Comparison of ENCODE assay signal across 13 cellular contexts in genomic region chr2:136112949-136113766, GRCh38. TPM values are rescaled to one million over a fixed set of nuclear protein-coding genes. Genes with fewer than 3 reads are reported as not detected.
DNase-seq lines count a peak whose midpoint lies in the region; ATAC-seq and TF ChIP-seq lines count a peak whose summit lies in the region.
"Had no signal": no experiment of that assay in that cellular context is flagged by ENCODE, and none has a peak within 500 bp of the region (broad histone marks: within the 10 kb centered on the region; RNA-seq: fewer than 3 reads in every experiment).

No MANE protein-coding gene starts in this region.

- TF ChIP-seq CTCF in esophagus muscularis mucosa (IDR thresholded peaks at IDR 0.05) = no peak

- H3K36me3 ChIP-seq in CD4-positive, CD25-positive, alpha-beta regulatory T cell (ENCODE audit: control insufficient read depth, insufficient read depth, low read length) = peaks cover 28% of the 10 kb centered on the region
- H3K36me3 ChIP-seq in esophagus muscularis mucosa = no peaks in the 10 kb centered on the region
- H3K36me3 ChIP-seq: right atrium auricular region, suprapubic skin had no signal

- no peaks in the 10 kb centered on the region for H3K27me3 ChIP-seq in CD4-positive, CD25-positive, alpha-beta regulatory T cell (ENCODE audit: control insufficient read depth, insufficient read depth, low read length)
- peaks cover 0 to 28% (median 2%) of the 10 kb centered on the region in 4 donors for H3K27me3 ChIP-seq in esophagus muscularis mucosa
- H3K27me3 ChIP-seq: right atrium auricular region had no signal

- H3K4me3 Mint-ChIP-seq in CD4-positive, CD25-positive, alpha-beta regulatory T cell = peak overlapping the region; percentile 72 to 99 (median 89)
- H3K4me3 Mint-ChIP-seq in T-cell = peak overlapping the region; percentile 94 to 99 (median 99)

- intact Hi-C loops in esophagus muscularis mucosa (cut with DNase I) = loop anchor here (10.0 kb wide), 1 partner anchor 188 kb away; no protein-coding TSS in a partner anchor

- H3K9me3 Mint-ChIP-seq in CD4-positive, CD25-positive, alpha-beta regulatory T cell = peaks cover 0 to 9% (median 0%) of the 10 kb centered on the region in 7 donors
- no peaks in the 10 kb centered on the region for H3K9me3 Mint-ChIP-seq in T-cell

- peak overlapping the region; percentile 39 to 99 (median 71) for H3K27ac Mint-ChIP-seq in CD4-positive, CD25-positive, alpha-beta regulatory T cell
- H3K27ac Mint-ChIP-seq in T-cell = peak overlapping the region; percentile 58 to 70

- 54% methylated on average over 5 of the region's 5 CpGs for WGBS in esophagus muscularis mucosa

- peaks cover 14 to 45% (median 34%) of the 10 kb centered on the region in 4 donors for H3K4me1 Mint-ChIP-seq in CD4-positive, CD25-positive, alpha-beta regulatory T cell
- peaks cover 49 to 53% (median 53%) of the 10 kb centered on the region in 3 donors for H3K4me1 Mint-ChIP-seq in T-cell

- peaks cover 25% of the 10 kb centered on the region for H3K4me1 ChIP-seq in CD4-positive, CD25-positive, alpha-beta regulatory T cell (ENCODE audit: control insufficient read depth, insufficient read depth, low read length, poor library complexity, severe bottlenecking)
- peaks cover 13 to 47% (median 41%) of the 10 kb centered on the region in 4 donors for H3K4me1 ChIP-seq in esophagus muscularis mucosa
- H3K4me1 ChIP-seq: foreskin keratinocyte had no signal

- POLR2A ChIA-PET in T-cell (lab: Charles Lee) = interaction anchor here (0.5 to 2.7 kb wide), 11 partner anchors 16 to 168 kb away, joined by 3 to 17 read pairs (median 4); no protein-coding TSS in a partner anchor

- no peak for ATAC-seq in CD4-positive, CD25-positive, alpha-beta regulatory T cell (ENCODE audit: low read depth in 2 of 2)
- ATAC-seq in T-cell (replicated peaks in 1 of 4) = no peak
- no peak for ATAC-seq in activated CD4-positive, CD25-positive, alpha-beta regulatory T cell treated with anti-CD3 and anti-CD28 coated beads, Interleukin-2, amount 50 U/mL, for 24 hours
- ATAC-seq: foreskin keratinocyte had no signal

- CTCF ChIA-PET in T-cell (lab: Charles Lee) = interaction anchor here in 1 of 2 donors (0.6 to 2.1 kb wide), 6 partner anchors 9 to 1775 kb away, joined by 3 to 7 read pairs (median 3); no protein-coding TSS in a partner anchor

- no peak for TF ChIP-seq POLR2A in esophagus muscularis mucosa (IDR thresholded peaks at IDR 0.05; ENCODE audit: low read depth)

- TF ChIP-seq EP300 in esophagus muscularis mucosa (IDR thresholded peaks at IDR 0.05) = no peak

- DNase-seq in CD4-positive, CD25-positive, alpha-beta regulatory T cell = peak in 2 of 3 donors; percentile 41 to 64
- peak; percentile 23 to 30 for DNase-seq in Kasumi-1 (lab: John Stamatoyannopoulos, UW)
- DNase-seq in T-cell = peak in 2 of 34 experiments; percentile 44 to 45
- peak; percentile 32 for DNase-seq in medulla oblongata (ENCODE audit: extremely low spot score)
- DNase-seq in stimulated activated CD4-positive, alpha-beta T cell treated with anti-CD3 and anti-CD28 coated beads, Interleukin-4, amount 100 ng/mL, for 1 hour = no peak
- DNase-seq in esophagus muscularis mucosa (ENCODE audit: extremely low spot score) = no peak
- no peak for DNase-seq in NCI-H1092 (lab: John Stamatoyannopoulos, UW)
- DNase-seq: foreskin keratinocyte, MM.1S, T1000 had no signal

- H3K27ac ChIP-seq in CD4-positive, CD25-positive, alpha-beta regulatory T cell (ENCODE audit: insufficient read depth, low read length, poor library complexity, severe bottlenecking) = no peak overlapping the region
- H3K27ac ChIP-seq in esophagus muscularis mucosa (replicated peaks in 1 of 4) = no peak overlapping the region
- H3K27ac ChIP-seq: foreskin keratinocyte, right atrium auricular region, suprapubic skin had no signal

- H3K27me3 Mint-ChIP-seq in CD4-positive, CD25-positive, alpha-beta regulatory T cell = peaks cover 18% of the 10 kb centered on the region
- no peaks in the 10 kb centered on the region for H3K27me3 Mint-ChIP-seq in T-cell

- H3K4me3 ChIP-seq in CD4-positive, CD25-positive, alpha-beta regulatory T cell (ENCODE audit: low read depth, low read length) = peak overlapping the region; percentile 100
- no peak overlapping the region for H3K4me3 ChIP-seq in esophagus muscularis mucosa
- H3K4me3 ChIP-seq: right atrium auricular region, suprapubic skin had no signal

- peaks cover 45% of the 10 kb centered on the region for H3K36me3 Mint-ChIP-seq in CD4-positive, CD25-positive, alpha-beta regulatory T cell
- peaks cover 45% of the 10 kb centered on the region for H3K36me3 Mint-ChIP-seq in T-cell

- H3K9me3 ChIP-seq in CD4-positive, CD25-positive, alpha-beta regulatory T cell (ENCODE audit: control insufficient read depth in 2 of 2, low read length in 2 of 2) = no peaks in the 10 kb centered on the region
- H3K9me3 ChIP-seq in esophagus muscularis mucosa = no peaks in the 10 kb centered on the region
- H3K9me3 ChIP-seq: right atrium auricular region, suprapubic skin had no signal

RNA-seq across cellular contexts. Expression of gene CXCR4, which starts 4.8 kb away (rescaled TPM):
- 2,224 TPM for total RNA-seq in CD4-positive, CD25-positive, alpha-beta regulatory T cell
- 100 to 1,000 TPM; 536 to 682 (median 586) TPM for polyA plus RNA-seq in CD4-positive, CD25-positive, alpha-beta regulatory T cell
- total RNA-seq in T-cell (1,000 to 10,000 TPM in 2 of 5 donors, 100 to 1,000 TPM in 3; 274 to 1,514 (median 326) TPM), esophagus muscularis mucosa (10 to 100 TPM in 1 of 4 donors, 1 to 10 TPM in 3; 4.2 to 11.8 (median 5.6) TPM)
- total RNA-seq: foreskin keratinocyte had no signal
- polyA plus RNA-seq: foreskin keratinocyte had no signal

Comparison
In these comparisons a context has a peak if more than half of its experiments do, and no peak if none do; other contexts are left out.
1. DNase-seq: peak in CD4-positive, CD25-positive, alpha-beta regulatory T cell (2 of 3), Kasumi-1 (2 of 2) and medulla oblongata (single experiment); none in stimulated activated CD4-positive, alpha-beta T cell treated with anti-CD3 and anti-CD28 coated beads, Interleukin-4, amount 100 ng/mL, for 1 hour (single experiment), esophagus muscularis mucosa (single experiment) and NCI-H1092 (single experiment).
2. RNA of gene CXCR4, which starts 4.8 kb away (total RNA-seq): 2,224 TPM in CD4-positive, CD25-positive, alpha-beta regulatory T cell (single experiment) and 274 to 1,514 TPM in T-cell; 4.2 to 11.8 TPM in esophagus muscularis mucosa; every median in the first group is over 10 times any median in the second.